19 cellular contexts compared by ENCODE assay signal in the genomic region with DNA sequence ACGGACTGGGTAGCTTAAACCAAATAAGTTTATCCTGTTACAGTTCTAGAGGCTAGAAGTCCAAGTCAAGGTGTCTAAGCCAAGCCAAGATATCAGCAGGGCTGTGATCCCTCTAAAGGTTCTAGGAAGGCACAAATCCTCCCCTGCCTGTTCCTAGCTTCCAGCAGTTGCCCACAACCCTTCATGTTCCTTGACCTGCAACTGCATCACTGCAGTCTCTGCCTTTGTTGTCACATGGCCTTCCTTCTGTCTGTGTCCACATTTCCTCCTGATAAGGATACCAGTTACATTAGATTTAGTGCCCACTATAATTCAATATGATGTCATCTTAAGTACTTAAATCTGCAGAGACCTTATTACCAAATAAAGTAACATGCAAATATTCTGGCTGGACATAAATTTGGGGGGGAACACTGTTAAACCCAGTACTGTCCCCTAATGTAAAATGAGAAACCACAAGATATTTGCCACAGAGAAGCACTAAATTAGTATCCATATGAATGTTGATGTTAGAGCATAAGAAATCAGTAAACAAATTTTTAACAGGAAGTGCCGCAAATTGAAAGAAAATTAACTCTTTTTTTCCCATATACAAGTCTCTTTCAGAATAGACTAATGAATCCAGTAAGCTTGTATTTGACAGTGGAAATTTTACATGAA. TPM values are rescaled to one million over a fixed set of nuclear protein-coding genes. Genes with fewer than 3 reads are reported as not detected.
A peak's percentile ranks its signal among the peaks of the same experiment; 100 is the strongest.
DNase-seq lines count a peak whose midpoint lies in the region; ATAC-seq and TF ChIP-seq lines count a peak whose summit lies in the region.
"Had no signal": no experiment of that assay in that cellular context is flagged by ENCODE, and none has a peak within 500 bp of the region (broad histone marks: within the 10 kb centered on the region; RNA-seq: fewer than 3 reads in every experiment).

No MANE protein-coding gene starts in this region.

- intact Hi-C loops in uterus (cut with DNase I; ENCODE audit: low total_unique reads), result no loop called here

- H3K4me1 Mint-ChIP-seq in activated CD8-positive, alpha-beta memory T cell treated with anti-CD3 and anti-CD28 coated beads, Interleukin-2, amount 10 ng/mL, durations not matched to agents 7 days and 5 days, result peaks cover 53% of the 10 kb centered on the region
- peaks cover 45% of the 10 kb centered on the region for H3K4me1 Mint-ChIP-seq in activated naive CD8-positive, alpha-beta T cell treated with anti-CD3 and anti-CD28 coated beads, Interleukin-2, amount 50 U/mL, for 24 hours
- peaks cover 14% of the 10 kb centered on the region for H3K4me1 Mint-ChIP-seq in nephron progenitor cell

- H3K27ac ChIP-seq in HEK293 (ENCODE audit: extremely low read depth, low read depth, low read length) (no peak overlapping the region), uterus (no peak overlapping the region)
- H3K27ac ChIP-seq: A549, C4-2B had no signal

- H3K4me3 Mint-ChIP-seq in activated CD8-positive, alpha-beta memory T cell treated with anti-CD3 and anti-CD28 coated beads, Interleukin-2, amount 10 ng/mL, durations not matched to agents 7 days and 5 days, result no peak overlapping the region
- no peak overlapping the region for H3K4me3 Mint-ChIP-seq in activated naive CD8-positive, alpha-beta T cell treated with anti-CD3 and anti-CD28 coated beads, Interleukin-2, amount 50 U/mL, for 24 hours
- no peak overlapping the region for H3K4me3 Mint-ChIP-seq in nephron progenitor cell

- TF ChIP-seq CTCF in HEK293 (tag by site-specific recombination; IDR thresholded peaks at IDR 0.05) (no peak), nephron progenitor cell (IDR thresholded peaks at IDR 0.05) (no peak), uterus (IDR thresholded peaks at IDR 0.05) (no peak)

- H3K4me3 ChIP-seq in HEK293 (ENCODE audit: low read depth, low read length), result no peak overlapping the region
- H3K4me3 ChIP-seq in uterus, result no peak overlapping the region
- H3K4me3 ChIP-seq: A549 had no signal

- H3K9me3 ChIP-seq in HEK293 (ENCODE audit: control insufficient read depth, insufficient read depth, low read depth, low read length) (no peaks in the 10 kb centered on the region), uterus (no peaks in the 10 kb centered on the region)
- H3K9me3 ChIP-seq: A549 had no signal

- H3K27me3 ChIP-seq in uterus, result no peaks in the 10 kb centered on the region

- DNase-seq in activated CD8-positive, alpha-beta memory T cell treated with anti-CD3 and anti-CD28 coated beads, Interleukin-2, amount 10 ng/mL, durations not matched to agents 7 days and 5 days, result no peak
- no peak for DNase-seq in activated CD8-positive, alpha-beta memory T cell treated with anti-CD3 and anti-CD28 coated beads for 24 hours
- no peak for DNase-seq in activated naive CD8-positive, alpha-beta T cell treated with anti-CD3 and anti-CD28 coated beads, Interleukin-2, amount 50 U/mL, for 24 hours
- no peak for DNase-seq in nephron progenitor cell
- DNase-seq in KG1 (lab: John Stamatoyannopoulos, UW), result no peak
- DNase-seq in uterus, result no peak
- DNase-seq: DND-41, GF-D8, H7, Kasumi-1, NCI-H1417 treated with DMSO at 0.1 percent for 48 hours, NCI-H2029, NCI-H510A treated with DMSO at 0.1 percent for 48 hours had no signal

- CTCF ChIA-PET in activated CD8-positive, alpha-beta memory T cell treated with anti-CD3 and anti-CD28 coated beads, Interleukin-2, amount 10 ng/mL, durations not matched to agents 7 days and 5 days (lab: Charles Lee), result interaction anchor here (0.7 kb wide), 2 partner anchors 16 to 120 kb away, joined by 3 to 4 read pairs; no protein-coding TSS in a partner anchor
- CTCF ChIA-PET in HEK293 (lab: Yijun Ruan, JAX), result interaction anchor here (1.1 to 1.3 kb wide), 2 partner anchors 120 to 231 kb away, joined by 4 read pairs; no protein-coding TSS in a partner anchor

- H3K36me3 Mint-ChIP-seq in activated CD8-positive, alpha-beta memory T cell treated with anti-CD3 and anti-CD28 coated beads, Interleukin-2, amount 10 ng/mL, durations not matched to agents 7 days and 5 days, result peaks cover 52% of the 10 kb centered on the region
- H3K36me3 Mint-ChIP-seq in activated naive CD8-positive, alpha-beta T cell treated with anti-CD3 and anti-CD28 coated beads, Interleukin-2, amount 50 U/mL, for 24 hours (ENCODE audit: low read depth), result peaks cover 59% of the 10 kb centered on the region
- peaks cover 52% of the 10 kb centered on the region for H3K36me3 Mint-ChIP-seq in nephron progenitor cell (ENCODE audit: low read depth)

- ATAC-seq in activated CD8-positive, alpha-beta memory T cell treated with anti-CD3 and anti-CD28 coated beads, Interleukin-2, amount 10 ng/mL, durations not matched to agents 7 days and 5 days, result no peak
- no peak for ATAC-seq in activated naive CD8-positive, alpha-beta T cell treated with anti-CD3 and anti-CD28 coated beads, Interleukin-2, amount 50 U/mL, for 24 hours
- no peak for ATAC-seq in GM21526 (IDR thresholded peaks at IDR 0.05; ENCODE audit: low FRiP score, unreplicated experiment)
- ATAC-seq: A549, Panc1, Right ventricle myocardium inferior had no signal

- no peaks in the 10 kb centered on the region for H3K9me3 Mint-ChIP-seq in activated CD8-positive, alpha-beta memory T cell treated with anti-CD3 and anti-CD28 coated beads, Interleukin-2, amount 10 ng/mL, durations not matched to agents 7 days and 5 days (ENCODE audit: low read depth)
- no peaks in the 10 kb centered on the region for H3K9me3 Mint-ChIP-seq in activated naive CD8-positive, alpha-beta T cell treated with anti-CD3 and anti-CD28 coated beads, Interleukin-2, amount 50 U/mL, for 24 hours
- H3K9me3 Mint-ChIP-seq in nephron progenitor cell, result no peaks in the 10 kb centered on the region

- H3K27ac Mint-ChIP-seq in activated CD8-positive, alpha-beta memory T cell treated with anti-CD3 and anti-CD28 coated beads, Interleukin-2, amount 10 ng/mL, durations not matched to agents 7 days and 5 days, result peak overlapping the region; percentile 72
- H3K27ac Mint-ChIP-seq in activated naive CD8-positive, alpha-beta T cell treated with anti-CD3 and anti-CD28 coated beads, Interleukin-2, amount 50 U/mL, for 24 hours, result peak overlapping the region; percentile 40
- H3K27ac Mint-ChIP-seq in nephron progenitor cell, result peak overlapping the region; percentile 70

- no peak for TF ChIP-seq POLR2A in uterus (IDR thresholded peaks at IDR 0.05)

- H3K36me3 ChIP-seq in HEK293 (ENCODE audit: control insufficient read depth in 2 of 2, insufficient read depth in 1 of 2, low read length in 2 of 2), result peaks cover 31 to 74% of the 10 kb centered on the region in 2 experiments
- H3K36me3 ChIP-seq in uterus, result no peaks in the 10 kb centered on the region

- no peaks in the 10 kb centered on the region for H3K27me3 Mint-ChIP-seq in activated CD8-positive, alpha-beta memory T cell treated with anti-CD3 and anti-CD28 coated beads, Interleukin-2, amount 10 ng/mL, durations not matched to agents 7 days and 5 days
- H3K27me3 Mint-ChIP-seq in activated naive CD8-positive, alpha-beta T cell treated with anti-CD3 and anti-CD28 coated beads, Interleukin-2, amount 50 U/mL, for 24 hours, result no peaks in the 10 kb centered on the region
- no peaks in the 10 kb centered on the region for H3K27me3 Mint-ChIP-seq in nephron progenitor cell (ENCODE audit: low read depth, poor library complexity)

- POLR2A ChIA-PET in HEK293 (lab: Yijun Ruan, JAX), result interaction anchor here (0.8 kb wide), 1 partner anchor 11 kb away, joined by 4 read pairs; no protein-coding TSS in a partner anchor

- H3K4me1 ChIP-seq in HEK293 (ENCODE audit: control insufficient read depth, insufficient read depth, low read length) (peaks cover 4% of the 10 kb centered on the region; the same call in 1 of the 2 replicates), uterus (peaks cover 0 to 5% of the 10 kb centered on the region in 2 donors)

TF ChIP-seq in HEK293, 187 proteins besides CTCF, POLR2A, EP300 and RAD21:
- TF ChIP-seq ZNF350 (tag by site-specific recombination; IDR thresholded peaks at IDR 0.05), result no peak
- TF ChIP-seq, protein P1, sequence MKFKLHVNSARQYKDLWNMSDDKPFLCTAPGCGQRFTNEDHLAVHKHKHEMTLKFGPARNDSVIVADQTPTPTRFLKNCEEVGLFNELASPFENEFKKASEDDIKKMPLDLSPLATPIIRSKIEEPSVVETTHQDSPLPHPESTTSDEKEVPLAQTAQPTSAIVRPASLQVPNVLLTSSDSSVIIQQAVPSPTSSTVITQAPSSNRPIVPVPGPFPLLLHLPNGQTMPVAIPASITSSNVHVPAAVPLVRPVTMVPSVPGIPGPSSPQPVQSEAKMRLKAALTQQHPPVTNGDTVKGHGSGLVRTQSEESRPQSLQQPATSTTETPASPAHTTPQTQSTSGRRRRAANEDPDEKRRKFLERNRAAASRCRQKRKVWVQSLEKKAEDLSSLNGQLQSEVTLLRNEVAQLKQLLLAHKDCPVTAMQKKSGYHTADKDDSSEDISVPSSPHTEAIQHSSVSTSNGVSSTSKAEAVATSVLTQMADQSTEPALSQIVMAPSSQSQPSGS (tag by site-specific recombination; IDR thresholded peaks at IDR 0.05; ENCODE audit: low read depth), result 0 out of 2 replicates have a peak, but pooled peaks have one; percentile 23
- no peak for TF ChIP-seq YY1 (tag by site-specific recombination; IDR thresholded peaks at IDR 0.05)
- TF ChIP-seq ZNF426 (tag by site-specific recombination; IDR thresholded peaks at IDR 0.05), result no peak
- no peak for TF ChIP-seq ZNF626 (tag by site-specific recombination; IDR thresholded peaks at IDR 0.05)
- TF ChIP-seq ZNF169 (tag by site-specific recombination; IDR thresholded peaks at IDR 0.05), result no peak

RNA-seq across cellular contexts. Expression of a gene that starts 4.7 kb away (rescaled TPM):
- total RNA-seq in activated CD8-positive, alpha-beta memory T cell treated with anti-CD3 and anti-CD28 coated beads, Interleukin-2, amount 10 ng/mL, durations not matched to agents 7 days and 5 days, result 100 to 1,000 TPM; 217 to 279 TPM
- total RNA-seq in uterus, result 100 to 1,000 TPM in 2 of 4 donors, 10 to 100 TPM in 2; 66.8 to 230 (median 152) TPM

RNA-seq across cellular contexts. Expression of a gene that starts 43.1 kb away (rescaled TPM):
- total RNA-seq in activated CD8-positive, alpha-beta memory T cell treated with anti-CD3 and anti-CD28 coated beads, Interleukin-2, amount 10 ng/mL, durations not matched to agents 7 days and 5 days, result not detected
- total RNA-seq in uterus, result not detected
- total RNA-seq: H7, Right ventricle myocardium inferior had no signal

RNA-seq across cellular contexts. Expression of a gene that starts 50.1 kb away (rescaled TPM):
- 10 to 100 TPM; 10.2 to 12.6 TPM for total RNA-seq in activated CD8-positive, alpha-beta memory T cell treated with anti-CD3 and anti-CD28 coated beads, Interleukin-2, amount 10 ng/mL, durations not matched to agents 7 days and 5 days
- 10 to 100 TPM; 17.9 to 39.5 (median 30.3) TPM for total RNA-seq in uterus
